In genomic region chr7:69527706-69528105, GRCh38 we compare ENCODE assay signal across 38 cellular contexts.
"Had no signal": no experiment of that assay in that cellular context is flagged by ENCODE, and none has a peak within 500 bp of the region (broad histone marks: within the 10 kb centered on the region; RNA-seq: fewer than 3 reads in every experiment).

No MANE protein-coding gene starts in this region.

- H3K9me3 Mint-ChIP-seq: activated naive CD4-positive, alpha-beta T cell treated with anti-CD3 and anti-CD28 coated beads, Interleukin-2, amount 10 ng/mL, durations not matched to agents 7 days and 5 days; activated T-cell treated with anti-CD3 and anti-CD28 coated beads, Interleukin-2, amount 50 U/mL, for 24 hours; activated T-helper 1 cell treated with anti-CD3 and anti-CD28 coated beads, Interleukin-12 subunit alpha, Interleukin-12 subunit beta, Interleukin-2, Interleukin-4 antibody, amounts not matched to agents 30 ng/mL and 10 ng/mL and 1 ng/mL, durations not matched to agents 14 hours and 24 hours and 36 hours; activated T-helper 17 cell treated with anti-CD3 and anti-CD28 coated beads, Interleukin-2, amount 50 U/mL, for 72 hours; central memory CD8-positive, alpha-beta T cell had no signal

- DNase-seq: activated effector memory CD4-positive, alpha-beta T cell treated with anti-CD3 and anti-CD28 coated beads, Interleukin-2, amount 50 U/mL, for 16 hours; activated effector memory CD4-positive, alpha-beta T cell treated with Interleukin-2 at 50 U/mL for 16 hours; activated gamma-delta T cell; activated gamma-delta T cell treated with Interleukin-2 at 50 U/mL for 16 hours; activated naive CD4-positive, alpha-beta T cell; activated naive CD4-positive, alpha-beta T cell treated with anti-CD3 and anti-CD28 coated beads for 36 hours; activated naive CD4-positive, alpha-beta T cell treated with anti-CD3 and anti-CD28 coated beads, Interleukin-2, amount 10 ng/mL, durations not matched to agents 7 days and 5 days; activated naive CD4-positive, alpha-beta T cell treated with anti-CD3 and anti-CD28 coated beads, Interleukin-2, amount 50 U/mL, for 16 hours; activated naive CD4-positive, alpha-beta T cell treated with Interleukin-2 at 50 U/mL for 16 hours; activated naive CD8-positive, alpha-beta T cell treated with anti-CD3 and anti-CD28 coated beads for 36 hours; activated naive CD8-positive, alpha-beta T cell treated with anti-CD3 and anti-CD28 coated beads, Interleukin-2, amount 10 ng/mL, durations not matched to agents 7 days and 5 days; activated naive CD8-positive, alpha-beta T cell treated with anti-CD3 and anti-CD28 coated beads, Interleukin-2, amount 50 U/mL, for 24 hours; activated T-cell treated with anti-CD3 and anti-CD28 coated beads, Interleukin-2, amount 50 U/mL, for 1 hour; activated T-cell treated with anti-CD3 and anti-CD28 coated beads, Interleukin-2, amount 50 U/mL, for 24 hours; activated T-cell treated with anti-CD3 and anti-CD28 coated beads, Interleukin-2, amount 50 U/mL, for 4 hours; activated T-cell treated with anti-CD3 and anti-CD28 coated beads, Interleukin-2, amount 50 U/mL, for 48 hours; activated T-cell treated with anti-CD3 and anti-CD28 coated beads, Interleukin-2, amount 50 U/mL, for 72 hours; adrenal gland; amniotic stem cell; amygdala; anterior cingulate cortex; aorta; body of pancreas; brain microvascular endothelial cell; caudate nucleus; central memory CD4-positive, alpha-beta T cell; cerebellar nuclear complex had no signal

- H3K27me3 ChIP-seq: adrenal gland, ascending aorta, body of pancreas, brain microvascular endothelial cell, breast epithelium, cardiac muscle cell had no signal

- H3K27ac ChIP-seq: adrenal gland, ascending aorta, body of pancreas, brain microvascular endothelial cell, breast epithelium, cardiac muscle cell had no signal

- H3K9me3 ChIP-seq: adrenal gland, ascending aorta, body of pancreas, breast epithelium had no signal

- H3K27me3 Mint-ChIP-seq: activated naive CD4-positive, alpha-beta T cell treated with anti-CD3 and anti-CD28 coated beads, Interleukin-2, amount 10 ng/mL, durations not matched to agents 7 days and 5 days; activated naive CD8-positive, alpha-beta T cell; activated naive CD8-positive, alpha-beta T cell treated with anti-CD3 and anti-CD28 coated beads, Interleukin-2, amount 10 ng/mL, durations not matched to agents 7 days and 5 days; activated naive CD8-positive, alpha-beta T cell treated with anti-CD3 and anti-CD28 coated beads, Interleukin-2, amount 50 U/mL, for 24 hours; activated T-helper 17 cell treated with anti-CD3 and anti-CD28 coated beads, Interleukin-2, amount 50 U/mL, for 72 hours had no signal

- H3K36me3 ChIP-seq: adrenal gland, ascending aorta, brain microvascular endothelial cell, breast epithelium, cardiac muscle cell had no signal

- H3K4me1 ChIP-seq: adrenal gland, ascending aorta, body of pancreas, breast epithelium had no signal

- H3K4me3 Mint-ChIP-seq: activated naive CD4-positive, alpha-beta T cell treated with anti-CD3 and anti-CD28 coated beads for 36 hours; activated naive CD4-positive, alpha-beta T cell treated with anti-CD3 and anti-CD28 coated beads, Interleukin-2, amount 10 ng/mL, durations not matched to agents 7 days and 5 days; activated naive CD4-positive, alpha-beta T cell treated with anti-CD3 and anti-CD28 coated beads, Interleukin-2, amount 50 U/mL, for 24 hours; activated naive CD8-positive, alpha-beta T cell; activated naive CD8-positive, alpha-beta T cell treated with anti-CD3 and anti-CD28 coated beads for 36 hours; activated naive CD8-positive, alpha-beta T cell treated with anti-CD3 and anti-CD28 coated beads, Interleukin-2, amount 10 ng/mL, durations not matched to agents 7 days and 5 days; activated naive CD8-positive, alpha-beta T cell treated with anti-CD3 and anti-CD28 coated beads, Interleukin-2, amount 50 U/mL, for 24 hours; activated T-cell treated with anti-CD3 and anti-CD28 coated beads, Interleukin-2, amount 50 U/mL, for 24 hours; activated T-cell treated with anti-CD3 and anti-CD28 coated beads, Interleukin-2, amount 50 U/mL, for 4 hours; activated T-cell treated with anti-CD3 and anti-CD28 coated beads, Interleukin-2, amount 50 U/mL, for 72 hours; activated T-helper 1 cell treated with anti-CD3 and anti-CD28 coated beads, Interleukin-12 subunit alpha, Interleukin-12 subunit beta, Interleukin-2, Interleukin-4 antibody, amounts not matched to agents 30 ng/mL and 10 ng/mL and 1 ng/mL, durations not matched to agents 14 hours and 24 hours and 36 hours; activated T-helper 17 cell treated with anti-CD3 and anti-CD28 coated beads, Interleukin-2, amount 50 U/mL, for 72 hours; brain; central memory CD8-positive, alpha-beta T cell had no signal

- H3K4me3 ChIP-seq: adrenal gland, ascending aorta, body of pancreas, breast epithelium, cardiac muscle cell had no signal

- H3K27ac Mint-ChIP-seq: activated naive CD4-positive, alpha-beta T cell treated with anti-CD3 and anti-CD28 coated beads for 36 hours; activated naive CD4-positive, alpha-beta T cell treated with anti-CD3 and anti-CD28 coated beads, Interleukin-2, amount 10 ng/mL, durations not matched to agents 7 days and 5 days; activated naive CD4-positive, alpha-beta T cell treated with anti-CD3 and anti-CD28 coated beads, Interleukin-2, amount 50 U/mL, for 72 hours; activated naive CD8-positive, alpha-beta T cell; activated naive CD8-positive, alpha-beta T cell treated with anti-CD3 and anti-CD28 coated beads for 36 hours; activated naive CD8-positive, alpha-beta T cell treated with anti-CD3 and anti-CD28 coated beads, Interleukin-2, amount 10 ng/mL, durations not matched to agents 7 days and 5 days; activated naive CD8-positive, alpha-beta T cell treated with anti-CD3 and anti-CD28 coated beads, Interleukin-2, amount 50 U/mL, for 24 hours; activated T-cell treated with anti-CD3 and anti-CD28 coated beads, Interleukin-2, amount 50 U/mL, for 24 hours; activated T-cell treated with anti-CD3 and anti-CD28 coated beads, Interleukin-2, amount 50 U/mL, for 72 hours; activated T-helper 1 cell treated with anti-CD3 and anti-CD28 coated beads, Interleukin-12 subunit alpha, Interleukin-12 subunit beta, Interleukin-2, Interleukin-4 antibody, amounts not matched to agents 30 ng/mL and 10 ng/mL and 1 ng/mL, durations not matched to agents 14 hours and 24 hours and 36 hours; activated T-helper 17 cell treated with anti-CD3 and anti-CD28 coated beads, Interleukin-2, amount 50 U/mL, for 72 hours; activated T-helper 2 cell treated with anti-CD3 and anti-CD28 coated beads, Interferon-gamma antibody, Interleukin-2, Interleukin-4, amounts not matched to agents 10 μg/mL and 5 μg/mL and 100 μg/mL, durations not matched to agents 14 hours and 24 hours and 36 hours; brain had no signal

- ATAC-seq: activated naive CD4-positive, alpha-beta T cell treated with anti-CD3 and anti-CD28 coated beads, Interleukin-2, amount 50 U/mL, for 72 hours; activated naive CD8-positive, alpha-beta T cell treated with anti-CD3 and anti-CD28 coated beads, Interleukin-2, amount 50 U/mL, for 24 hours; activated T-cell treated with anti-CD3 and anti-CD28 coated beads, Interleukin-2, amount 50 U/mL, for 4 hours; activated T-cell treated with anti-CD3 and anti-CD28 coated beads, Interleukin-2, amount 50 U/mL, for 72 hours; activated T-helper 17 cell treated with anti-CD3 and anti-CD28 coated beads, Interleukin-2, amount 50 U/mL, for 72 hours; body of pancreas had no signal

- H3K36me3 Mint-ChIP-seq: activated naive CD4-positive, alpha-beta T cell treated with anti-CD3 and anti-CD28 coated beads, Interleukin-2, amount 10 ng/mL, durations not matched to agents 7 days and 5 days; activated naive CD4-positive, alpha-beta T cell treated with anti-CD3 and anti-CD28 coated beads, Interleukin-2, amount 50 U/mL, for 24 hours; activated naive CD8-positive, alpha-beta T cell; activated naive CD8-positive, alpha-beta T cell treated with anti-CD3 and anti-CD28 coated beads, Interleukin-2, amount 10 ng/mL, durations not matched to agents 7 days and 5 days; brain had no signal

- H3K4me1 Mint-ChIP-seq: activated naive CD4-positive, alpha-beta T cell treated with anti-CD3 and anti-CD28 coated beads, Interleukin-2, amount 10 ng/mL, durations not matched to agents 7 days and 5 days; activated naive CD4-positive, alpha-beta T cell treated with anti-CD3 and anti-CD28 coated beads, Interleukin-2, amount 50 U/mL, for 24 hours; activated naive CD8-positive, alpha-beta T cell treated with anti-CD3 and anti-CD28 coated beads for 36 hours; activated naive CD8-positive, alpha-beta T cell treated with anti-CD3 and anti-CD28 coated beads, Interleukin-2, amount 10 ng/mL, durations not matched to agents 7 days and 5 days; activated naive CD8-positive, alpha-beta T cell treated with anti-CD3 and anti-CD28 coated beads, Interleukin-2, amount 50 U/mL, for 24 hours; activated T-helper 17 cell treated with anti-CD3 and anti-CD28 coated beads, Interleukin-2, amount 50 U/mL, for 72 hours; brain; central memory CD8-positive, alpha-beta T cell had no signal
